In genomic region chr11:78179459-78180071, GRCh38 we compare ENCODE assay signal across 1 cellular context.
TF ChIP-seq lines count a peak whose summit lies in the region.

No MANE protein-coding gene starts in this region.

TF ChIP-seq in IMR-90, 13 proteins besides CTCF, POLR2A, EP300 and RAD21:
- no peak for TF ChIP-seq USF2 (IDR thresholded peaks at IDR 0.05; ENCODE audit: low read depth, low read length)
- TF ChIP-seq MAFK (IDR thresholded peaks at IDR 0.05; ENCODE audit: low read depth, low read length): no peak
- no peak for TF ChIP-seq MAZ (IDR thresholded peaks at IDR 0.05; ENCODE audit: borderline replicate concordance, low read depth, low read length)
- no peak for TF ChIP-seq RCOR1 (IDR thresholded peaks at IDR 0.05; ENCODE audit: insufficient replicate concordance, low read length)
- TF ChIP-seq CEBPB (IDR thresholded peaks at IDR 0.05; ENCODE audit: low read depth, low read length): no peak
- no peak for TF ChIP-seq RFX5 (IDR thresholded peaks at IDR 0.05; ENCODE audit: low read depth, low read length)
- no peak for TF ChIP-seq MXI1 (IDR thresholded peaks at IDR 0.05; ENCODE audit: borderline replicate concordance, low read depth, low read length)
- TF ChIP-seq SMC3 (IDR thresholded peaks at IDR 0.05; ENCODE audit: low read depth, low read length): no peak
- TF ChIP-seq NFE2L2 (IDR thresholded peaks at IDR 0.05; ENCODE audit: low read depth, low read length): no peak
- no peak for TF ChIP-seq BHLHE40 (IDR thresholded peaks at IDR 0.05; ENCODE audit: low read depth, low read length)
- no peak for TF ChIP-seq ELK1 (IDR thresholded peaks at IDR 0.05; ENCODE audit: borderline replicate concordance, low read depth, low read length)
- no peak for TF ChIP-seq CHD1 (IDR thresholded peaks at IDR 0.05; ENCODE audit: low read depth, low read length)
- no peak for TF ChIP-seq FOS (IDR thresholded peaks at IDR 0.05; ENCODE audit: low read depth, low read length)
